In the genomic region with DNA sequence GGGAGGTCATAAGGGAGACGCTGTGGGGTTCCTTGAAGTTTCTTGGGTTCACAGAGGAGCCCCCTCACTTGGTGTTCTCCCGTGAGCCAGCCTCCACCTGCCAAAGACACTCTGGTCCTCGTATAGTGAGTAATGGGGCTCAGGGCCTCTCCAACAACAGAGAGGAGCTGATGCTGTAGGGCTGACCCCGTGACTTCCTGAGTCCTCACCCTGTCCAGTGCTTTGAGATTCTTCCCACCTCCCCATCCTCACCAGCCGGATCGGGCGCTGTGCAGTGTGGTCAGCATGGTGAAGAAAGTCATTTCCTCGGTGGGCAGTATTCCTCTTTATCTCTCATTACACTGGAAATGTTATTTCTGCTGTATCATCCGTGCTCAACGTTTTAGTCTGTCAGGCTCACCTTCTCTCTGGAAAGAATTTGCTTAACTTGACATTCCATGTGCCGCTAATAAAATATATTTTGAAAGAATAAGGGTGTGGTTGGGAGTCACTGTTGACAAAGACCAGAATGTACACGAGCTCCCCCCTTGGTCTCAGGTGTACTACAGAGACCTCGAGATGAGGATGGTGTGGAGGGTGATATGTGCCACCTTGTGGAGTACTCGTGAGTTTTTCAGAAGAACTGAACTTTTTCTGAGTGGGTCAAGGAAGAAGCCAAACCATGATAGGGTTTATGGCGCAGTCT, we compare ENCODE assay signal across 1 cellular context.
A peak's percentile ranks its signal among the peaks of the same experiment; 100 is the strongest.
TF ChIP-seq lines count a peak whose summit lies in the region.

No MANE protein-coding gene starts in this region.

TF ChIP-seq in K562, 482 proteins besides CTCF, POLR2A, EP300 and RAD21 (continued from another document):
- TF ChIP-seq GTF2B (IDR thresholded peaks at IDR 0.05; ENCODE audit: extremely low read depth, insufficient read length) (no peak), ILK (tag; IDR thresholded peaks at IDR 0.05; ENCODE audit: borderline replicate concordance, low read depth) (no peak), ZNF24 (IDR thresholded peaks at IDR 0.05) (no peak), ELF1 (tag; IDR thresholded peaks at IDR 0.05) (no peak), ZBTB34 (CRISPR knock-in tag; IDR thresholded peaks at IDR 0.05) (no peak), NR1H2 (CRISPR knock-in tag; IDR thresholded peaks at IDR 0.05) (no peak), SNRNP70 (optimal IDR thresholded peaks at IDR 0.05; ENCODE audit: low read depth, low read length) (no peak), ZNF197 (CRISPR knock-in tag; IDR thresholded peaks at IDR 0.05; ENCODE audit: low read depth) (no peak), KDM1A (IDR thresholded peaks at IDR 0.05) (peak; percentile 11 to 49; a peak in 2 of 4 replicates), ZNF57 (CRISPR knock-in tag; IDR thresholded peaks at IDR 0.05) (no peak), MAFK (IDR thresholded peaks at IDR 0.05; ENCODE audit: low read length) (peak; percentile 19; the same call in 1 of the 2 replicates), ATF7 (IDR thresholded peaks at IDR 0.05) (0 out of 2 replicates have a peak, but pooled peaks have one; percentile 24), CHD2 (IDR thresholded peaks at IDR 0.05; ENCODE audit: low read depth, low read length) (no peak), SREBF1 (IDR thresholded peaks at IDR 0.05; ENCODE audit: borderline replicate concordance, low read depth, low read length) (no peak), ZNF140 (CRISPR knock-in tag; IDR thresholded peaks at IDR 0.05) (no peak), CTBP1 (IDR thresholded peaks at IDR 0.05; ENCODE audit: borderline replicate concordance) (peak; percentile 90), ZMIZ1 (IDR thresholded peaks at IDR 0.05; ENCODE audit: low read depth in 2 of 2, low read length in 2 of 2) (no peak), YY1 (IDR thresholded peaks at IDR 0.05; ENCODE audit: borderline replicate concordance in 1 of 3, control insufficient read depth in 1 of 3, extremely low read depth in 1 of 3, insufficient read depth in 3 of 3, insufficient read length in 1 of 3, insufficient replicate concordance in 2 of 3, low read depth in 1 of 3, low read length in 2 of 3) (no peak), PTTG1 (tag; IDR thresholded peaks at IDR 0.05; ENCODE audit: low read depth) (no peak), ZNF12 (CRISPR knock-in tag; IDR thresholded peaks at IDR 0.05) (no peak), SMC3 (conservative IDR thresholded peaks at IDR 0.05; ENCODE audit: insufficient read depth, low read depth, low read length) (0 out of 2 replicates have a peak, but pooled peaks have one; percentile 24), CBX5 (IDR thresholded peaks at IDR 0.05; ENCODE audit: borderline replicate concordance, low read depth) (no peak), CREM (IDR thresholded peaks at IDR 0.05; ENCODE audit: low read depth) (0 out of 2 replicates have a peak, but pooled peaks have one; percentile 24), SMARCA5 (IDR thresholded peaks at IDR 0.05) (no peak), XRCC5 (IDR thresholded peaks at IDR 0.05; ENCODE audit: low read depth, low read length) (no peak), TSC22D4 (tag; IDR thresholded peaks at IDR 0.05) (no peak), PRMT5 (CRISPR knock-in tag; IDR thresholded peaks at IDR 0.05) (no peak), PTRF (tag; IDR thresholded peaks at IDR 0.05) (no peak), ZKSCAN3 (CRISPR knock-in tag; IDR thresholded peaks at IDR 0.05) (no peak), C11orf30 (IDR thresholded peaks at IDR 0.05; ENCODE audit: low read depth) (peak; percentile 76), MCM3 (IDR thresholded peaks at IDR 0.05) (no peak), RREB1 (CRISPR knock-in tag; IDR thresholded peaks at IDR 0.05) (no peak), MEF2A (IDR thresholded peaks at IDR 0.05; ENCODE audit: control insufficient read depth, low read depth, low read length) (no peak), POLR2H (tag; IDR thresholded peaks at IDR 0.05; ENCODE audit: low read depth) (no peak), ZNF282 (CRISPR knock-in tag; IDR thresholded peaks at IDR 0.05) (no peak), ZBED1 (IDR thresholded peaks at IDR 0.05) (no peak), HDAC3 (IDR thresholded peaks at IDR 0.05; ENCODE audit: borderline replicate concordance, partially characterized antibody) (no peak), CBX1 (IDR thresholded peaks at IDR 0.05; ENCODE audit: low read depth) (no peak), MAFG (tag; conservative IDR thresholded peaks at IDR 0.05) (peak; percentile 76), FIP1L1 (IDR thresholded peaks at IDR 0.05; ENCODE audit: low read depth, low read length, poor library complexity, severe bottlenecking) (no peak), ZNF778 (CRISPR knock-in tag; IDR thresholded peaks at IDR 0.05) (no peak), CREBBP (IDR thresholded peaks at IDR 0.05; ENCODE audit: low read depth, low read length) (no peak), SP1 (CRISPR knock-in tag; IDR thresholded peaks at IDR 0.05) (no peak), CHCHD3 (CRISPR knock-in tag; IDR thresholded peaks at IDR 0.05) (no peak), GATAD2B (IDR thresholded peaks at IDR 0.05; ENCODE audit: borderline replicate concordance) (no peak), SMAD1 (IDR thresholded peaks at IDR 0.05; ENCODE audit: low read depth, low read length, partially characterized antibody) (no peak), SAP30 (IDR thresholded peaks at IDR 0.05; ENCODE audit: borderline replicate concordance, insufficient read depth, low read depth, low read length, poor library complexity, severe bottlenecking) (no peak)
- TF ChIP-seq, protein P1, sequence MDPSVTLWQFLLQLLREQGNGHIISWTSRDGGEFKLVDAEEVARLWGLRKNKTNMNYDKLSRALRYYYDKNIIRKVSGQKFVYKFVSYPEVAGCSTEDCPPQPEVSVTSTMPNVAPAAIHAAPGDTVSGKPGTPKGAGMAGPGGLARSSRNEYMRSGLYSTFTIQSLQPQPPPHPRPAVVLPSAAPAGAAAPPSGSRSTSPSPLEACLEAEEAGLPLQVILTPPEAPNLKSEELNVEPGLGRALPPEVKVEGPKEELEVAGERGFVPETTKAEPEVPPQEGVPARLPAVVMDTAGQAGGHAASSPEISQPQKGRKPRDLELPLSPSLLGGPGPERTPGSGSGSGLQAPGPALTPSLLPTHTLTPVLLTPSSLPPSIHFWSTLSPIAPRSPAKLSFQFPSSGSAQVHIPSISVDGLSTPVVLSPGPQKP (CRISPR knock-in tag; IDR thresholded peaks at IDR 0.05), result no peak
- TF ChIP-seq, protein P2, sequence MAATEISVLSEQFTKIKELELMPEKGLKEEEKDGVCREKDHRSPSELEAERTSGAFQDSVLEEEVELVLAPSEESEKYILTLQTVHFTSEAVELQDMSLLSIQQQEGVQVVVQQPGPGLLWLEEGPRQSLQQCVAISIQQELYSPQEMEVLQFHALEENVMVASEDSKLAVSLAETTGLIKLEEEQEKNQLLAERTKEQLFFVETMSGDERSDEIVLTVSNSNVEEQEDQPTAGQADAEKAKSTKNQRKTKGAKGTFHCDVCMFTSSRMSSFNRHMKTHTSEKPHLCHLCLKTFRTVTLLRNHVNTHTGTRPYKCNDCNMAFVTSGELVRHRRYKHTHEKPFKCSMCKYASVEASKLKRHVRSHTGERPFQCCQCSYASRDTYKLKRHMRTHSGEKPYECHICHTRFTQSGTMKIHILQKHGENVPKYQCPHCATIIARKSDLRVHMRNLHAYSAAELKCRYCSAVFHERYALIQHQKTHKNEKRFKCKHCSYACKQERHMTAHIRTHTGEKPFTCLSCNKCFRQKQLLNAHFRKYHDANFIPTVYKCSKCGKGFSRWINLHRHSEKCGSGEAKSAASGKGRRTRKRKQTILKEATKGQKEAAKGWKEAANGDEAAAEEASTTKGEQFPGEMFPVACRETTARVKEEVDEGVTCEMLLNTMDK (IDR thresholded peaks at IDR 0.05; ENCODE audit: borderline replicate concordance, insufficient read depth, low read depth, low read length, poor library complexity, severe bottlenecking), result peak; percentile 69
- TF ChIP-seq, protein P3, sequence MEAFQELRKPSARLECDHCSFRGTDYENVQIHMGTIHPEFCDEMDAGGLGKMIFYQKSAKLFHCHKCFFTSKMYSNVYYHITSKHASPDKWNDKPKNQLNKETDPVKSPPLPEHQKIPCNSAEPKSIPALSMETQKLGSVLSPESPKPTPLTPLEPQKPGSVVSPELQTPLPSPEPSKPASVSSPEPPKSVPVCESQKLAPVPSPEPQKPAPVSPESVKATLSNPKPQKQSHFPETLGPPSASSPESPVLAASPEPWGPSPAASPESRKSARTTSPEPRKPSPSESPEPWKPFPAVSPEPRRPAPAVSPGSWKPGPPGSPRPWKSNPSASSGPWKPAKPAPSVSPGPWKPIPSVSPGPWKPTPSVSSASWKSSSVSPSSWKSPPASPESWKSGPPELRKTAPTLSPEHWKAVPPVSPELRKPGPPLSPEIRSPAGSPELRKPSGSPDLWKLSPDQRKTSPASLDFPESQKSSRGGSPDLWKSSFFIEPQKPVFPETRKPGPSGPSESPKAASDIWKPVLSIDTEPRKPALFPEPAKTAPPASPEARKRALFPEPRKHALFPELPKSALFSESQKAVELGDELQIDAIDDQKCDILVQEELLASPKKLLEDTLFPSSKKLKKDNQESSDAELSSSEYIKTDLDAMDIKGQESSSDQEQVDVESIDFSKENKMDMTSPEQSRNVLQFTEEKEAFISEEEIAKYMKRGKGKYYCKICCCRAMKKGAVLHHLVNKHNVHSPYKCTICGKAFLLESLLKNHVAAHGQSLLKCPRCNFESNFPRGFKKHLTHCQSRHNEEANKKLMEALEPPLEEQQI (IDR thresholded peaks at IDR 0.05), result no peak
